Comparison of ENCODE assay signal across 10 cellular contexts in genomic region chr4:77145806-77146425, GRCh38. TPM values are rescaled to one million over a fixed set of nuclear protein-coding genes. Genes with fewer than 3 reads are reported as not detected.
DNase-seq lines count a peak whose midpoint lies in the region; ATAC-seq and TF ChIP-seq lines count a peak whose summit lies in the region.
"Had no signal": no experiment of that assay in that cellular context is flagged by ENCODE, and none has a peak within 500 bp of the region (broad histone marks: within the 10 kb centered on the region; RNA-seq: fewer than 3 reads in every experiment).

No MANE protein-coding gene starts in this region.

- H3K4me2 ChIP-seq in GM23248 (ENCODE audit: unreplicated experiment), result peak overlapping the region; percentile 54

- 35 to 41% methylated on average over 2 of the region's 2 CpGs for WGBS in GM23248 (ENCODE audit: low coverage in 1 of 2, low lambda C conversion rate in 2 of 2, missing lambda C conversion rate in 2 of 2), 2 experiments
- 92 to 100% methylated on average over 1 to 2 of the region's 2 CpGs for WGBS in mesodermal cell (ENCODE audit: insufficient coverage in 2 of 2), 2 experiments

- H3K27ac ChIP-seq in GM23248 (peak overlapping the region; percentile 32), VCaP (peak overlapping the region; percentile 99), mesodermal cell (ENCODE audit: low read depth, low read length, severe bottlenecking) (peak overlapping the region; percentile 12)

- H2AFZ ChIP-seq in GM23248, result peak overlapping the region; percentile 38

- H3K36me3 ChIP-seq in GM23248 (ENCODE audit: low read depth) (no peaks in the 10 kb centered on the region), mesodermal cell (ENCODE audit: control insufficient read depth, insufficient read depth, low read length) (no peaks in the 10 kb centered on the region), BE2C (no peaks in the 10 kb centered on the region)

- H3K9me2 ChIP-seq in GM23248 (ENCODE audit: insufficient read depth), result no peaks in the 10 kb centered on the region

- no peaks in the 10 kb centered on the region for H4K20me1 ChIP-seq in GM23248 (ENCODE audit: insufficient read depth)

- ATAC-seq in HG02678 (IDR thresholded peaks at IDR 0.05; ENCODE audit: unreplicated experiment), result no peak
- no peak for ATAC-seq in HG02623 (IDR thresholded peaks at IDR 0.05; ENCODE audit: unreplicated experiment)

- H3K79me2 ChIP-seq in GM23248 (ENCODE audit: insufficient read depth), result no peaks in the 10 kb centered on the region

- TF ChIP-seq CTCF in VCaP (conservative IDR thresholded peaks at IDR 0.05) (no peak), BE2C (IDR thresholded peaks at IDR 0.05; ENCODE audit: low read depth, low read length) (no peak)

- H3K4me3 ChIP-seq in GM23248, result no peak overlapping the region
- no peak overlapping the region for H3K4me3 ChIP-seq in mesodermal cell (ENCODE audit: extremely low read depth, insufficient read depth, low read length, poor library complexity, severe bottlenecking)
- no peak overlapping the region for H3K4me3 ChIP-seq in BE2C (ENCODE audit: low read depth, low read length)

- H3K9ac ChIP-seq in GM23248, result no peak overlapping the region

- H3K9me3 ChIP-seq in GM23248 (ENCODE audit: low read depth) (no peaks in the 10 kb centered on the region), mesodermal cell (ENCODE audit: control insufficient read depth, low read length) (no peaks in the 10 kb centered on the region), BE2C (no peaks in the 10 kb centered on the region)

- H3K4me1 ChIP-seq in GM23248 (ENCODE audit: insufficient read depth), result peaks cover 17% of the 10 kb centered on the region
- peaks cover 17% of the 10 kb centered on the region for H3K4me1 ChIP-seq in mesodermal cell (ENCODE audit: control insufficient read depth, insufficient read depth, low read length, poor library complexity, severe bottlenecking)
- no peaks in the 10 kb centered on the region for H3K4me1 ChIP-seq in BE2C

- in situ Hi-C loops in GM23248 (cut with MboI), result no loop called here

- DNase-seq in AG20443 (ENCODE audit: low spot score) (peak; percentile 31), GM23248 (peak; percentile 48), retina (no peak), BE2C (no peak)
- DNase-seq: DMS79, NCI-H2081 had no signal

- peaks cover 23% of the 10 kb centered on the region for H3F3A ChIP-seq in GM23248 (ENCODE audit: insufficient read depth)

- no peaks in the 10 kb centered on the region for H3K27me3 ChIP-seq in GM23248 (replicated peaks; ENCODE audit: insufficient read depth)
- no peaks in the 10 kb centered on the region for H3K27me3 ChIP-seq in BE2C

RNA-seq across cellular contexts. Expression of gene CCNG2, which starts 11.1 kb away (rescaled TPM):
- total RNA-seq in GM23248 (2014; rRNA removed; shearing (Covaris generic)), result 34.0 and 40.0 TPM in 2 replicates
- 31.2 and 32.6 TPM in 2 replicates for polyA plus RNA-seq in GM23248 (2016; fragmentation: Nextera tagmentation; extraction: Ambion mirVana)
- polyA plus RNA-seq in mesodermal cell (2013, experiment 1 of 2), result 59.5 TPM
- polyA plus RNA-seq in mesodermal cell (2013, experiment 2 of 2), result 56.4 TPM
- polyA plus RNA-seq in BE2C (2012; ENCODE audit: insufficient read depth, insufficient read length, low read depth), result 1.4 TPM

Comparison
In these comparisons a context has a peak if more than half of its experiments do, and no peak if none do; other contexts are left out.
1. DNase-seq: peak in AG20443 (single experiment) and GM23248 (single experiment); none in retina (single experiment) and BE2C (single experiment).
2. H3K27ac ChIP-seq: peak in every context shown above with its lines; median percentile 99 in VCaP; 32 in GM23248; 12 in mesodermal cell.